In genomic region chr10:131766096-131766495, GRCh38 we compare ENCODE assay signal across 33 cellular contexts.
"Had no signal": no experiment of that assay in that cellular context is flagged by ENCODE, and none has a peak within 500 bp of the region (broad histone marks: within the 10 kb centered on the region; RNA-seq: fewer than 3 reads in every experiment).

No MANE protein-coding gene starts in this region.

- H3K36me3 ChIP-seq: ascending aorta, MG63, Peyer's patch, SJSA1 had no signal

- H3K9me3 Mint-ChIP-seq: activated CD4-positive, alpha-beta T cell treated with anti-CD3 and anti-CD28 coated beads, Interleukin-2, amount 10 ng/mL, durations not matched to agents 7 days and 5 days; activated naive CD4-positive, alpha-beta T cell treated with anti-CD3 and anti-CD28 coated beads for 36 hours; activated naive CD8-positive, alpha-beta T cell treated with anti-CD3 and anti-CD28 coated beads, Interleukin-2, amount 50 U/mL, for 24 hours; activated T-cell treated with anti-CD3 and anti-CD28 coated beads, Interleukin-2, amount 50 U/mL, for 24 hours; activated T-helper 2 cell treated with anti-CD3 and anti-CD28 coated beads, Interferon-gamma antibody, Interleukin-2, Interleukin-4, amounts not matched to agents 10 μg/mL and 5 μg/mL and 100 μg/mL, durations not matched to agents 14 hours and 24 hours and 36 hours; T-helper 1 cell treated with Interleukin-12 subunit alpha and Interleukin-12 subunit beta and Interleukin-4 antibody, amounts not matched to agents 30 μg/mL and 1 μg/mL, for 36 hours; T-helper 2 cell treated with Interferon-gamma antibody and Interleukin-4, amounts not matched to agents 5 μg/mL and 100 μg/mL, for 36 hours had no signal

- H3K4me3 ChIP-seq: ascending aorta, MG63, Peyer's patch, SJSA1 had no signal

- H3K9me3 ChIP-seq: ascending aorta, MG63, Peyer's patch, SK-N-SH had no signal

- H3K4me1 ChIP-seq: ascending aorta, Peyer's patch, SJSA1 had no signal

- H3K4me2 ChIP-seq: SK-N-SH had no signal

- H3K36me3 Mint-ChIP-seq: activated naive CD8-positive, alpha-beta T cell had no signal

- H3K27me3 ChIP-seq: ascending aorta, MG63, Peyer's patch, SJSA1 had no signal

- ATAC-seq: activated CD4-positive, alpha-beta T cell treated with anti-CD3 and anti-CD28 coated beads for 36 hours; activated CD4-positive, CD25-positive, alpha-beta regulatory T cell treated with anti-CD3 and anti-CD28 coated beads, Interleukin-2, amount 50 U/mL, for 24 hours; activated CD8-positive, alpha-beta T cell treated with anti-CD3 and anti-CD28 coated beads, Interleukin-2, amount 10 ng/mL, durations not matched to agents 7 days and 5 days; activated naive CD8-positive, alpha-beta T cell treated with anti-CD3 and anti-CD28 coated beads, Interleukin-2, amount 50 U/mL, for 24 hours; PC-3 had no signal

- H3K27ac ChIP-seq: ascending aorta, Peyer's patch, SJSA1 had no signal

- H3K4me3 Mint-ChIP-seq: activated CD4-positive, alpha-beta T cell treated with anti-CD3 and anti-CD28 coated beads for 36 hours; activated CD4-positive, alpha-beta T cell treated with anti-CD3 and anti-CD28 coated beads, Interleukin-2, amount 10 ng/mL, durations not matched to agents 7 days and 5 days; activated CD8-positive, alpha-beta T cell treated with anti-CD3 and anti-CD28 coated beads, Interleukin-2, amount 10 ng/mL, durations not matched to agents 7 days and 5 days; activated naive CD4-positive, alpha-beta T cell treated with anti-CD3 and anti-CD28 coated beads for 36 hours; activated naive CD8-positive, alpha-beta T cell; activated naive CD8-positive, alpha-beta T cell treated with anti-CD3 and anti-CD28 coated beads, Interleukin-2, amount 50 U/mL, for 24 hours; activated T-cell treated with anti-CD3 and anti-CD28 coated beads, Interleukin-2, amount 50 U/mL, for 24 hours; T-helper 1 cell treated with Interleukin-12 subunit alpha and Interleukin-12 subunit beta and Interleukin-4 antibody, amounts not matched to agents 30 μg/mL and 1 μg/mL, for 36 hours; T-helper 2 cell treated with Interferon-gamma antibody and Interleukin-4, amounts not matched to agents 5 μg/mL and 100 μg/mL, for 36 hours had no signal

- H3K4me1 Mint-ChIP-seq: activated CD4-positive, alpha-beta T cell treated with anti-CD3 and anti-CD28 coated beads for 36 hours; activated CD4-positive, alpha-beta T cell treated with anti-CD3 and anti-CD28 coated beads, Interleukin-2, amount 10 ng/mL, durations not matched to agents 7 days and 5 days had no signal

- H3K9ac ChIP-seq: SK-N-SH had no signal

- H3K27ac Mint-ChIP-seq: activated CD4-positive, alpha-beta T cell treated with anti-CD3 and anti-CD28 coated beads for 36 hours; activated CD4-positive, alpha-beta T cell treated with anti-CD3 and anti-CD28 coated beads, Interleukin-2, amount 10 ng/mL, durations not matched to agents 7 days and 5 days; activated CD8-positive, alpha-beta T cell treated with anti-CD3 and anti-CD28 coated beads, Interleukin-2, amount 10 ng/mL, durations not matched to agents 7 days and 5 days; activated naive CD4-positive, alpha-beta T cell treated with anti-CD3 and anti-CD28 coated beads for 36 hours; activated naive CD8-positive, alpha-beta T cell; activated naive CD8-positive, alpha-beta T cell treated with anti-CD3 and anti-CD28 coated beads, Interleukin-2, amount 50 U/mL, for 24 hours; activated T-cell treated with anti-CD3 and anti-CD28 coated beads, Interleukin-2, amount 50 U/mL, for 24 hours; activated T-helper 2 cell treated with anti-CD3 and anti-CD28 coated beads, Interferon-gamma antibody, Interleukin-2, Interleukin-4, amounts not matched to agents 10 μg/mL and 5 μg/mL and 100 μg/mL, durations not matched to agents 14 hours and 24 hours and 36 hours; T-helper 1 cell treated with Interleukin-12 subunit alpha and Interleukin-12 subunit beta and Interleukin-4 antibody, amounts not matched to agents 30 μg/mL and 1 μg/mL, for 36 hours; T-helper 2 cell treated with Interferon-gamma antibody and Interleukin-4, amounts not matched to agents 5 μg/mL and 100 μg/mL, for 36 hours had no signal

- DNase-seq: activated CD4-positive, alpha-beta T cell treated with anti-CD3 and anti-CD28 coated beads for 36 hours; activated CD4-positive, alpha-beta T cell treated with anti-CD3 and anti-CD28 coated beads, Interleukin-2, amount 10 ng/mL, durations not matched to agents 7 days and 5 days; activated CD4-positive, alpha-beta T cell treated with anti-CD3 and anti-CD28 coated beads, Interleukin-2, amount 50 U/mL, for 48 hours; activated CD8-positive, alpha-beta T cell treated with anti-CD3 and anti-CD28 coated beads, Interleukin-2, amount 10 ng/mL, durations not matched to agents 7 days and 5 days; activated gamma-delta T cell treated with Interleukin-2 at 50 U/mL for 16 hours; activated naive CD4-positive, alpha-beta T cell treated with anti-CD3 and anti-CD28 coated beads for 36 hours; activated naive CD8-positive, alpha-beta T cell treated with anti-CD3 and anti-CD28 coated beads, Interleukin-2, amount 50 U/mL, for 24 hours; activated T-cell treated with anti-CD3 and anti-CD28 coated beads, Interleukin-2, amount 50 U/mL, for 24 hours; Kasumi-1; KG1; MG63; NCI-H1048; NCI-H1105 treated with DMSO at 0.1 percent for 48 hours; NCI-H1436; NCI-H1694; NCI-H1930; NCI-H2081 treated with DMSO at 0.1 percent for 48 hours; NCI-H510A; NCI-H526; NCI-H748 treated with DMSO at 0.1 percent for 48 hours; NK-92 treated with Interleukin-12 subunit alpha and Interleukin-12 subunit beta, amount 100 ng/mL, for 24 hours; PC-3; RPMI8226; SHP77 treated with DMSO at 0.1 percent for 48 hours; SK-N-SH had no signal
